ENCODE assay signal across 23 cellular contexts in genomic region chr14:33709711-33710110, GRCh38.
"Had no signal": no experiment of that assay in that cellular context is flagged by ENCODE, and none has a peak within 500 bp of the region (broad histone marks: within the 10 kb centered on the region; RNA-seq: fewer than 3 reads in every experiment).

No MANE protein-coding gene starts in this region.

- H3K27ac Mint-ChIP-seq: activated B cell treated with CpG ODN at 0.5 μM for 24 hours; activated CD4-positive, alpha-beta T cell treated with anti-CD3 and anti-CD28 coated beads for 36 hours; activated CD8-positive, alpha-beta memory T cell treated with anti-CD3 and anti-CD28 coated beads, Interleukin-2, amount 10 ng/mL, durations not matched to agents 7 days and 5 days; activated CD8-positive, alpha-beta T cell treated with anti-CD3 and anti-CD28 coated beads, Interleukin-2, amount 10 ng/mL, durations not matched to agents 7 days and 5 days; activated naive CD4-positive, alpha-beta T cell treated with anti-CD3 and anti-CD28 coated beads, Interleukin-2, amount 50 U/mL, for 24 hours; activated naive CD8-positive, alpha-beta T cell treated with anti-CD3 and anti-CD28 coated beads, Interleukin-2, amount 50 U/mL, for 24 hours; activated T-helper 2 cell treated with anti-CD3 and anti-CD28 coated beads, Interferon-gamma antibody, Interleukin-2, Interleukin-4, amounts not matched to agents 10 μg/mL and 5 μg/mL and 100 μg/mL, durations not matched to agents 14 hours and 24 hours and 36 hours; naive thymus-derived CD4-positive, alpha-beta T cell; progenitor cell of endocrine pancreas; stimulated activated effector memory CD8-positive, alpha-beta T cell treated with anti-CD3 and anti-CD28 coated beads, Interleukin-12 subunit alpha, Interleukin-12 subunit beta, amount 100 ng/mL, for 72 hours; stimulated activated naive CD8-positive, alpha-beta T cell treated with anti-CD3 and anti-CD28 coated beads, Interleukin-15, Interleukin-2, amounts not matched to agents 100 ng/mL and 50 ng/mL, for 24 hours; type B pancreatic cell had no signal

- H3K4me3 Mint-ChIP-seq: activated B cell treated with CpG ODN at 0.5 μM for 24 hours; activated CD4-positive, alpha-beta T cell treated with anti-CD3 and anti-CD28 coated beads for 36 hours; activated CD8-positive, alpha-beta memory T cell treated with anti-CD3 and anti-CD28 coated beads, Interleukin-2, amount 10 ng/mL, durations not matched to agents 7 days and 5 days; activated CD8-positive, alpha-beta T cell treated with anti-CD3 and anti-CD28 coated beads, Interleukin-2, amount 10 ng/mL, durations not matched to agents 7 days and 5 days; activated naive CD4-positive, alpha-beta T cell treated with anti-CD3 and anti-CD28 coated beads, Interleukin-2, amount 50 U/mL, for 24 hours; activated naive CD8-positive, alpha-beta T cell treated with anti-CD3 and anti-CD28 coated beads, Interleukin-2, amount 50 U/mL, for 24 hours; central memory CD8-positive, alpha-beta T cell; naive thymus-derived CD4-positive, alpha-beta T cell; stimulated activated effector memory CD8-positive, alpha-beta T cell treated with anti-CD3 and anti-CD28 coated beads, Interleukin-12 subunit alpha, Interleukin-12 subunit beta, amount 100 ng/mL, for 72 hours; stimulated activated naive CD8-positive, alpha-beta T cell treated with anti-CD3 and anti-CD28 coated beads, Interleukin-15, Interleukin-2, amounts not matched to agents 100 ng/mL and 50 ng/mL, for 24 hours; type B pancreatic cell had no signal

- H3K27me3 Mint-ChIP-seq: activated B cell treated with CpG ODN at 0.5 μM for 24 hours; activated CD8-positive, alpha-beta memory T cell treated with anti-CD3 and anti-CD28 coated beads, Interleukin-2, amount 10 ng/mL, durations not matched to agents 7 days and 5 days; activated naive CD4-positive, alpha-beta T cell treated with anti-CD3 and anti-CD28 coated beads, Interleukin-2, amount 50 U/mL, for 24 hours; activated naive CD8-positive, alpha-beta T cell treated with anti-CD3 and anti-CD28 coated beads, Interleukin-2, amount 50 U/mL, for 24 hours; central memory CD8-positive, alpha-beta T cell had no signal

- H3K36me3 Mint-ChIP-seq: activated CD8-positive, alpha-beta memory T cell treated with anti-CD3 and anti-CD28 coated beads, Interleukin-2, amount 10 ng/mL, durations not matched to agents 7 days and 5 days; activated naive CD4-positive, alpha-beta T cell treated with anti-CD3 and anti-CD28 coated beads, Interleukin-2, amount 50 U/mL, for 24 hours; naive thymus-derived CD4-positive, alpha-beta T cell; stimulated activated effector memory CD8-positive, alpha-beta T cell treated with anti-CD3 and anti-CD28 coated beads, Interleukin-12 subunit alpha, Interleukin-12 subunit beta, amount 100 ng/mL, for 72 hours had no signal

- ATAC-seq: activated CD4-positive, alpha-beta T cell treated with anti-CD3 and anti-CD28 coated beads for 36 hours; activated CD8-positive, alpha-beta memory T cell treated with anti-CD3 and anti-CD28 coated beads, Interleukin-2, amount 10 ng/mL, durations not matched to agents 7 days and 5 days; activated CD8-positive, alpha-beta T cell treated with anti-CD3 and anti-CD28 coated beads, Interleukin-2, amount 10 ng/mL, durations not matched to agents 7 days and 5 days; activated naive CD8-positive, alpha-beta T cell treated with anti-CD3 and anti-CD28 coated beads, Interleukin-2, amount 50 U/mL, for 24 hours; naive thymus-derived CD4-positive, alpha-beta T cell; sciatic nerve; stimulated activated effector memory CD8-positive, alpha-beta T cell treated with anti-CD3 and anti-CD28 coated beads, Interleukin-12 subunit alpha, Interleukin-12 subunit beta, amount 100 ng/mL, for 72 hours had no signal

- H3K4me1 Mint-ChIP-seq: activated B cell treated with CpG ODN at 0.5 μM for 24 hours; activated CD4-positive, alpha-beta T cell treated with anti-CD3 and anti-CD28 coated beads for 36 hours; activated CD8-positive, alpha-beta memory T cell treated with anti-CD3 and anti-CD28 coated beads, Interleukin-2, amount 10 ng/mL, durations not matched to agents 7 days and 5 days; activated naive CD4-positive, alpha-beta T cell treated with anti-CD3 and anti-CD28 coated beads, Interleukin-2, amount 50 U/mL, for 24 hours; activated naive CD8-positive, alpha-beta T cell treated with anti-CD3 and anti-CD28 coated beads, Interleukin-2, amount 50 U/mL, for 24 hours; central memory CD8-positive, alpha-beta T cell; naive thymus-derived CD4-positive, alpha-beta T cell; stimulated activated effector memory CD8-positive, alpha-beta T cell treated with anti-CD3 and anti-CD28 coated beads, Interleukin-12 subunit alpha, Interleukin-12 subunit beta, amount 100 ng/mL, for 72 hours had no signal

- H3K27me3 ChIP-seq: breast epithelium, colonic mucosa, ovary, vagina had no signal

- DNase-seq: activated B cell treated with CpG ODN at 0.5 μM for 24 hours; activated CD4-positive, alpha-beta T cell treated with anti-CD3 and anti-CD28 coated beads for 36 hours; activated CD8-positive, alpha-beta memory T cell treated with anti-CD3 and anti-CD28 coated beads, Interleukin-2, amount 10 ng/mL, durations not matched to agents 7 days and 5 days; activated CD8-positive, alpha-beta T cell treated with anti-CD3 and anti-CD28 coated beads, Interleukin-2, amount 10 ng/mL, durations not matched to agents 7 days and 5 days; activated naive CD8-positive, alpha-beta T cell treated with anti-CD3 and anti-CD28 coated beads, Interleukin-2, amount 50 U/mL, for 24 hours; activated T-cell treated with anti-CD3 and anti-CD28 coated beads, Interleukin-2, amount 50 U/mL, for 48 hours; colonic mucosa; effector memory CD4-positive, alpha-beta T cell; midbrain; naive thymus-derived CD4-positive, alpha-beta T cell; ovary; stimulated activated CD4-positive, alpha-beta T cell treated with anti-CD3 and anti-CD28 coated beads, Interleukin-4, amount 100 ng/mL, for 24 hours had no signal

- H3K9me3 ChIP-seq: breast epithelium, colonic mucosa, ovary, vagina had no signal

- H3K36me3 ChIP-seq: breast epithelium, colonic mucosa, ovary, vagina had no signal

- H3K4me3 ChIP-seq: breast epithelium, colonic mucosa, ovary, skin epidermis, vagina had no signal

- H3K4me1 ChIP-seq: breast epithelium, colonic mucosa had no signal

- H3K27ac ChIP-seq: breast epithelium, colonic mucosa, ovary, skin epidermis, vagina had no signal

- H3K9me3 Mint-ChIP-seq: activated B cell treated with CpG ODN at 0.5 μM for 24 hours; activated naive CD4-positive, alpha-beta T cell treated with anti-CD3 and anti-CD28 coated beads, Interleukin-2, amount 50 U/mL, for 24 hours; activated naive CD8-positive, alpha-beta T cell treated with anti-CD3 and anti-CD28 coated beads, Interleukin-2, amount 50 U/mL, for 24 hours; activated T-helper 2 cell treated with anti-CD3 and anti-CD28 coated beads, Interferon-gamma antibody, Interleukin-2, Interleukin-4, amounts not matched to agents 10 μg/mL and 5 μg/mL and 100 μg/mL, durations not matched to agents 14 hours and 24 hours and 36 hours; stimulated activated effector memory CD8-positive, alpha-beta T cell treated with anti-CD3 and anti-CD28 coated beads, Interleukin-12 subunit alpha, Interleukin-12 subunit beta, amount 100 ng/mL, for 72 hours; type B pancreatic cell had no signal
